Comparison of ENCODE assay signal across 26 cellular contexts in the genomic region with DNA sequence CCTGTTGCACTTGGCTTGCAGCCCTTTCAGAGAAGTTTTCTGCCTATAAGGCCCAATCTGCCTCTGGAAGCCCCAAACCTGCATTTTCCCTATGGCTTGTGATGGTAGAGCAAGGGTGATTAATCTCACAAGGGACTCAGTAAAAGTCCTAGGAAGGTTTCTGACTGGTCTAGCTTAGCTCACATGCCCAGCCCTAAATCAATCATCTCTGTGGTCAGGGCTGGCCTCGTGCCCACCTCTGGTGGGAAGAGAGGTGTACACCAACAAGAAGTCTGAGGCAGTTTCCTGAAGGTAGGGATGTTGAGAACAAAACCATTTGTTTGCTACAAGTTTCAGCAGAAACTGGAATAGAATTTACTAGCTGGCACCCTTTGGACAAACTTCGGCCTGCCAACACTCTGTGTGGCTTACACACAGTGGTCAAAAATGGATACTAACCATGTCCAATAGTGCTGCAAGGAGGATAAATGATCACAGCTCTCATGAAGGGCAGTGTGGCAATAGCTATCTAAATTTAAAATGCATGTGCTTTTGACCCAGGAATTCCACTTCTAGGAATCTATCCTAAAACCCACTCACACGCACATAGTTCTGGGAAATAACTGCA.
DNase-seq lines count a peak whose midpoint lies in the region; ATAC-seq and TF ChIP-seq lines count a peak whose summit lies in the region.
"Had no signal": no experiment of that assay in that cellular context is flagged by ENCODE, and none has a peak within 500 bp of the region (broad histone marks: within the 10 kb centered on the region; RNA-seq: fewer than 3 reads in every experiment).

No MANE protein-coding gene starts in this region.

- H3K79me2 ChIP-seq in osteoblast (ENCODE audit: insufficient read depth, low read length) = no peaks in the 10 kb centered on the region
- no peaks in the 10 kb centered on the region for H3K79me2 ChIP-seq in smooth muscle cell (ENCODE audit: low read depth)

- DNase-seq in GM04503 (ENCODE audit: low read depth) (peak; percentile 91), RWPE2 (ENCODE audit: low spot score) (no peak), osteoblast (ENCODE audit: insufficient read length, low spot score, missing footprints) (no peak), smooth muscle cell (lab: John Stamatoyannopoulos, UW; ENCODE audit: unreplicated experiment) (no peak), type B pancreatic cell (ENCODE audit: extremely low spot score, unreplicated experiment) (no peak), mesothelial cell of epicardium (ENCODE audit: low spot score in 2 of 2, unreplicated experiment in 2 of 2) (no peak)
- DNase-seq in activated CD4-positive, CD25-positive, alpha-beta regulatory T cell (lab: John Stamatoyannopoulos, UW) = no peak
- DNase-seq: activated CD4-positive, alpha-beta T cell treated with anti-CD3 and anti-CD28 coated beads for 1 hour; activated CD8-positive, alpha-beta memory T cell treated with anti-CD3 and anti-CD28 coated beads for 24 hours; activated T-cell treated with anti-CD3 and anti-CD28 coated beads, Interleukin-2, amount 50 U/mL, for 48 hours; AML-193; brain microvascular endothelial cell; CD8-positive, alpha-beta memory T cell; left lung; mucosa of descending colon; NCI-H510A treated with DMSO at 0.1 percent for 48 hours; psoas muscle; Right ventricle myocardium superior; small intestine; stimulated activated CD4-positive, alpha-beta T cell treated with anti-CD3 and anti-CD28 coated beads, Interleukin-2, amount 100 ng/mL, for 48 hours had no signal

- H3K9me3 Mint-ChIP-seq in type B pancreatic cell (no peaks in the 10 kb centered on the region), mesothelial cell of epicardium (peaks cover 27% of the 10 kb centered on the region)

- peaks cover 27% of the 10 kb centered on the region for H3K27me3 Mint-ChIP-seq in type B pancreatic cell
- no peaks in the 10 kb centered on the region for H3K27me3 Mint-ChIP-seq in mesothelial cell of epicardium (ENCODE audit: low read depth)

- H3K27ac ChIP-seq in RWPE2 (ENCODE audit: poor library complexity, severe bottlenecking) = no peak overlapping the region
- H3K27ac ChIP-seq in osteoblast (ENCODE audit: low read depth, low read length) = peak overlapping the region; percentile 48
- H3K27ac ChIP-seq in smooth muscle cell (ENCODE audit: low read depth) = no peak overlapping the region
- H3K27ac ChIP-seq: brain microvascular endothelial cell, left lung, neural progenitor cell, psoas muscle, tibial nerve had no signal

- peak overlapping the region; percentile 8 for H2AFZ ChIP-seq in osteoblast (ENCODE audit: low read length)
- H2AFZ ChIP-seq in smooth muscle cell (ENCODE audit: low read depth) = no peak overlapping the region
- H2AFZ ChIP-seq: neural progenitor cell had no signal

- H4K20me1 ChIP-seq in osteoblast (ENCODE audit: insufficient read depth, low read length) (no peaks in the 10 kb centered on the region), smooth muscle cell (ENCODE audit: low read depth) (no peaks in the 10 kb centered on the region)

- 92% methylated on average over 3 of the region's 3 CpGs for WGBS in smooth muscle cell (ENCODE audit: low lambda C conversion rate)

- no peaks in the 10 kb centered on the region for H3K27me3 ChIP-seq in RWPE2 (ENCODE audit: insufficient read depth, poor library complexity, severe bottlenecking)
- peaks cover 2% of the 10 kb centered on the region for H3K27me3 ChIP-seq in osteoblast (ENCODE audit: insufficient read depth, low read length)
- H3K27me3 ChIP-seq in smooth muscle cell (ENCODE audit: low read depth) = peaks cover 11% of the 10 kb centered on the region
- H3K27me3 ChIP-seq: brain microvascular endothelial cell, tibial nerve had no signal

- H3K36me3 ChIP-seq in RWPE2 (ENCODE audit: low read depth) (no peaks in the 10 kb centered on the region), osteoblast (ENCODE audit: insufficient read depth, low read length) (no peaks in the 10 kb centered on the region), smooth muscle cell (ENCODE audit: low read depth) (no peaks in the 10 kb centered on the region)
- H3K36me3 ChIP-seq: brain microvascular endothelial cell, HAP-1, left lung, neural progenitor cell, tibial nerve had no signal

- H3K9ac ChIP-seq in smooth muscle cell (ENCODE audit: low read depth) = no peak overlapping the region
- H3K9ac ChIP-seq: neural progenitor cell had no signal

- H3K36me3 Mint-ChIP-seq in type B pancreatic cell (no peaks in the 10 kb centered on the region), mesothelial cell of epicardium (no peaks in the 10 kb centered on the region)
- H3K36me3 Mint-ChIP-seq: activated naive CD8-positive, alpha-beta T cell; CD8-positive, alpha-beta memory T cell; neural progenitor cell had no signal

- no peak overlapping the region for H3K4me3 ChIP-seq in RWPE2 (ENCODE audit: severe bottlenecking)
- H3K4me3 ChIP-seq in osteoblast (ENCODE audit: insufficient read depth, low read length) = no peak overlapping the region
- H3K4me3 ChIP-seq in smooth muscle cell = no peak overlapping the region
- H3K4me3 ChIP-seq: HAP-1, left lung, mucosa of descending colon, neural progenitor cell, psoas muscle, tibial nerve had no signal

- TF ChIP-seq CTCF in RWPE2 (IDR thresholded peaks at IDR 0.05; ENCODE audit: poor library complexity, severe bottlenecking) = no peak
- TF ChIP-seq CTCF in osteoblast (IDR thresholded peaks at IDR 0.05; ENCODE audit: extremely low read depth, low read depth, low read length) = no peak
- TF ChIP-seq CTCF in smooth muscle cell (IDR thresholded peaks at IDR 0.05; ENCODE audit: borderline replicate concordance, insufficient read depth, poor library complexity, severe bottlenecking) = no peak
- TF ChIP-seq CTCF in type B pancreatic cell (conservative IDR thresholded peaks at IDR 0.05) = no peak
- TF ChIP-seq CTCF in mesothelial cell of epicardium (IDR thresholded peaks at IDR 0.05; ENCODE audit: unreplicated experiment) = no peak

- no peaks in the 10 kb centered on the region for H3K4me1 Mint-ChIP-seq in type B pancreatic cell (ENCODE audit: unreplicated experiment)
- peaks cover 8% of the 10 kb centered on the region for H3K4me1 Mint-ChIP-seq in mesothelial cell of epicardium
- H3K4me1 Mint-ChIP-seq: CD8-positive, alpha-beta memory T cell; neural progenitor cell had no signal

- H3K4me2 ChIP-seq in osteoblast (ENCODE audit: insufficient read depth, low read length) = no peak overlapping the region
- H3K4me2 ChIP-seq in smooth muscle cell = no peak overlapping the region
- H3K4me2 ChIP-seq: neural progenitor cell had no signal

- H3K4me3 Mint-ChIP-seq in type B pancreatic cell = no peak overlapping the region
- no peak overlapping the region for H3K4me3 Mint-ChIP-seq in mesothelial cell of epicardium
- H3K4me3 Mint-ChIP-seq: activated naive CD8-positive, alpha-beta T cell; CD8-positive, alpha-beta memory T cell; neural progenitor cell; stimulated activated naive CD8-positive, alpha-beta T cell treated with anti-CD3 and anti-CD28 coated beads, Interleukin-15, Interleukin-2, amounts not matched to agents 100 ng/mL and 50 ng/mL, for 24 hours had no signal

- H3K27ac Mint-ChIP-seq in type B pancreatic cell = no peak overlapping the region
- H3K27ac Mint-ChIP-seq in mesothelial cell of epicardium = no peak overlapping the region
- H3K27ac Mint-ChIP-seq: activated naive CD8-positive, alpha-beta T cell; CD8-positive, alpha-beta memory T cell; neural progenitor cell; stimulated activated naive CD8-positive, alpha-beta T cell treated with anti-CD3 and anti-CD28 coated beads, Interleukin-15, Interleukin-2, amounts not matched to agents 100 ng/mL and 50 ng/mL, for 24 hours had no signal

- H3K9me3 ChIP-seq in RWPE2 (ENCODE audit: severe bottlenecking) (no peaks in the 10 kb centered on the region), osteoblast (ENCODE audit: low read depth, low read length) (no peaks in the 10 kb centered on the region), smooth muscle cell (replicated peaks; ENCODE audit: low read depth) (no peaks in the 10 kb centered on the region)
- H3K9me3 ChIP-seq: HAP-1, left lung, mucosa of descending colon, psoas muscle, tibial nerve had no signal

- H3F3A ChIP-seq in smooth muscle cell (ENCODE audit: low read depth) = no peaks in the 10 kb centered on the region

- peak; percentile 88 for ATAC-seq in RWPE2 (ENCODE audit: low read depth)
- peak; percentile 44 for ATAC-seq in esophagus mucosa
- ATAC-seq: left lung, mucosa of descending colon had no signal

- no peaks in the 10 kb centered on the region for H3K4me1 ChIP-seq in RWPE2 (ENCODE audit: insufficient read depth, poor library complexity, severe bottlenecking)
- H3K4me1 ChIP-seq in osteoblast (ENCODE audit: insufficient read depth, low read length) = peaks cover 6% of the 10 kb centered on the region
- H3K4me1 ChIP-seq in smooth muscle cell (ENCODE audit: low read depth) = no peaks in the 10 kb centered on the region
- H3K4me1 ChIP-seq: HAP-1, left lung, neural progenitor cell, psoas muscle, tibial nerve had no signal
